Comparison of ENCODE assay signal across 39 cellular contexts in genomic region chr7:135197906-135198655, GRCh38. TPM values are rescaled to one million over a fixed set of nuclear protein-coding genes. Genes with fewer than 3 reads are reported as not detected.
DNase-seq lines count a peak whose midpoint lies in the region; FAIRE-seq and TF ChIP-seq lines count a peak whose summit lies in the region.
"Had no signal": no experiment of that assay in that cellular context is flagged by ENCODE, and none has a peak within 500 bp of the region (broad histone marks: within the 10 kb centered on the region; RNA-seq: fewer than 3 reads in every experiment).

No MANE protein-coding gene starts in this region.

- no peaks in the 10 kb centered on the region for H3K9me3 ChIP-seq in HEK293 (ENCODE audit: control insufficient read depth, insufficient read depth, low read depth, low read length)
- H3K9me3 ChIP-seq in astrocyte (ENCODE audit: insufficient read depth, low read depth, low read length): no peaks in the 10 kb centered on the region
- H3K9me3 ChIP-seq: heart left ventricle, left ventricle myocardium inferior, thoracic aorta had no signal

- H3K4me3 ChIP-seq in HEK293 (ENCODE audit: low read depth, low read length) (no peak overlapping the region), astrocyte (ENCODE audit: insufficient read depth, low read depth, low read length) (no peak overlapping the region)
- H3K4me3 ChIP-seq: heart left ventricle, left ventricle myocardium inferior, neural progenitor cell, PC-9, thoracic aorta had no signal

- no peaks in the 10 kb centered on the region for H3K4me1 Mint-ChIP-seq in activated CD4-positive, alpha-beta memory T cell treated with anti-CD3 and anti-CD28 coated beads, Interleukin-2, amount 10 ng/mL, durations not matched to agents 7 days and 5 days
- peaks cover 15% of the 10 kb centered on the region for H3K4me1 Mint-ChIP-seq in activated CD4-positive, alpha-beta memory T cell treated with anti-CD3 and anti-CD28 coated beads for 36 hours (ENCODE audit: low read depth)
- H3K4me1 Mint-ChIP-seq in astrocyte (ENCODE audit: low read depth, unreplicated experiment) (peaks cover 33% of the 10 kb centered on the region), nephron progenitor cell (peaks cover 24% of the 10 kb centered on the region)
- H3K4me1 Mint-ChIP-seq: activated CD8-positive, alpha-beta memory T cell treated with anti-CD3 and anti-CD28 coated beads, Interleukin-2, amount 10 ng/mL, durations not matched to agents 7 days and 5 days had no signal

- no peak overlapping the region for H2AFZ ChIP-seq in astrocyte (ENCODE audit: low read depth, low read length)
- H2AFZ ChIP-seq: neural progenitor cell, PC-9 had no signal

- peaks cover 0 to 72% of the 10 kb centered on the region in 2 experiments; a peak in 1 of 3 replicates for H3K36me3 ChIP-seq in HEK293 (ENCODE audit: control insufficient read depth in 2 of 2, insufficient read depth in 1 of 2, low read length in 2 of 2)
- H3K36me3 ChIP-seq in astrocyte (ENCODE audit: insufficient read depth, low read length): peaks cover 4% of the 10 kb centered on the region
- H3K36me3 ChIP-seq: neural progenitor cell had no signal

- CTCF ChIA-PET in activated CD4-positive, alpha-beta memory T cell treated with anti-CD3 and anti-CD28 coated beads, Interleukin-2, amount 10 ng/mL, durations not matched to agents 7 days and 5 days (lab: Charles Lee): no interaction called here
- CTCF ChIA-PET in activated CD4-positive, alpha-beta memory T cell treated with anti-CD3 and anti-CD28 coated beads for 36 hours (lab: Charles Lee): interaction anchor here (1.4 kb wide), 1 partner anchor 447 kb away, joined by 7 read pairs; no protein-coding TSS in a partner anchor
- CTCF ChIA-PET in HEK293 (lab: Yijun Ruan, JAX): interaction anchor here (1.3 kb wide), 1 partner anchor 19 kb away, joined by 6 read pairs; no protein-coding TSS in a partner anchor

- H3K79me2 ChIP-seq in astrocyte (ENCODE audit: insufficient read depth, low read length): no peaks in the 10 kb centered on the region

- intact Hi-C loops in activated CD4-positive, alpha-beta memory T cell treated with anti-CD3 and anti-CD28 coated beads for 36 hours (cut with micrococcal nuclease): no loop called here

- DNase-seq in activated CD4-positive, alpha-beta memory T cell treated with anti-CD3 and anti-CD28 coated beads, Interleukin-2, amount 10 ng/mL, durations not matched to agents 7 days and 5 days: peak; percentile 5
- DNase-seq in activated CD4-positive, alpha-beta memory T cell treated with anti-CD3 and anti-CD28 coated beads for 36 hours: no peak
- DNase-seq in astrocyte (ENCODE audit: low read depth): peak; percentile 66
- no peak for DNase-seq in nephron progenitor cell
- no peak for DNase-seq in NCI-H2107 (lab: John Stamatoyannopoulos, UW)
- no peak for DNase-seq in NCI-H2196 (lab: John Stamatoyannopoulos, UW; ENCODE audit: unreplicated experiment)
- DNase-seq in HTR-8/SVneo (ENCODE audit: insufficient read length, low spot score): no peak
- DNase-seq: activated CD8-positive, alpha-beta memory T cell treated with anti-CD3 and anti-CD28 coated beads, Interleukin-2, amount 10 ng/mL, durations not matched to agents 7 days and 5 days; activated naive CD4-positive, alpha-beta T cell treated with anti-CD3 and anti-CD28 coated beads for 36 hours; AML-193; amygdala; CD4-positive, alpha-beta memory T cell; DND-41; effector CD8-positive, alpha-beta T cell; foreskin melanocyte; H7; heart left ventricle; Kasumi-1; left ventricle myocardium inferior; mesendoderm; NCI-H1417 treated with DMSO at 0.1 percent for 48 hours; NCI-H2029 treated with DMSO at 0.1 percent for 48 hours; NCI-H345; NCI-H69; posterior cingulate gyrus; right cardiac atrium; stimulated activated CD4-positive, alpha-beta T cell treated with anti-CD3 and anti-CD28 coated beads, Interleukin-1b, Interleukin-23, amount 100 ng/mL, for 48 hours; T-helper 2 cell had no signal

- TF ChIP-seq CTCF in HEK293 (tag by site-specific recombination; IDR thresholded peaks at IDR 0.05): no peak
- TF ChIP-seq CTCF in astrocyte (IDR thresholded peaks at IDR 0.05; ENCODE audit: insufficient read depth, low read depth, low read length): no peak
- no peak for TF ChIP-seq CTCF in nephron progenitor cell (IDR thresholded peaks at IDR 0.05)

- H3K9me3 Mint-ChIP-seq in activated CD4-positive, alpha-beta memory T cell treated with anti-CD3 and anti-CD28 coated beads, Interleukin-2, amount 10 ng/mL, durations not matched to agents 7 days and 5 days: no peaks in the 10 kb centered on the region
- no peaks in the 10 kb centered on the region for H3K9me3 Mint-ChIP-seq in activated CD4-positive, alpha-beta memory T cell treated with anti-CD3 and anti-CD28 coated beads for 36 hours
- H3K9me3 Mint-ChIP-seq in astrocyte (ENCODE audit: unreplicated experiment): no peaks in the 10 kb centered on the region
- no peaks in the 10 kb centered on the region for H3K9me3 Mint-ChIP-seq in nephron progenitor cell
- H3K9me3 Mint-ChIP-seq: activated naive CD4-positive, alpha-beta T cell treated with anti-CD3 and anti-CD28 coated beads for 36 hours; CD4-positive, alpha-beta memory T cell; neural progenitor cell; stimulated activated naive CD8-positive, alpha-beta T cell treated with anti-CD3 and anti-CD28 coated beads, Interleukin-15, Interleukin-2, amounts not matched to agents 100 ng/mL and 50 ng/mL, for 24 hours had no signal

- peaks cover 35% of the 10 kb centered on the region for H3K36me3 Mint-ChIP-seq in activated CD4-positive, alpha-beta memory T cell treated with anti-CD3 and anti-CD28 coated beads, Interleukin-2, amount 10 ng/mL, durations not matched to agents 7 days and 5 days (ENCODE audit: low read depth)
- H3K36me3 Mint-ChIP-seq in activated CD4-positive, alpha-beta memory T cell treated with anti-CD3 and anti-CD28 coated beads for 36 hours: peaks cover 48% of the 10 kb centered on the region
- H3K36me3 Mint-ChIP-seq in astrocyte (ENCODE audit: low read depth, unreplicated experiment): peaks cover 17% of the 10 kb centered on the region
- H3K36me3 Mint-ChIP-seq in nephron progenitor cell (ENCODE audit: low read depth): peaks cover 46% of the 10 kb centered on the region

- peaks cover 5% of the 10 kb centered on the region for H3K4me1 ChIP-seq in HEK293 (ENCODE audit: control insufficient read depth, insufficient read depth, low read length)
- H3K4me1 ChIP-seq in astrocyte (ENCODE audit: insufficient read depth, low read length): peaks cover 21% of the 10 kb centered on the region
- H3K4me1 ChIP-seq: neural progenitor cell had no signal

- POLR2A ChIA-PET in activated CD4-positive, alpha-beta memory T cell treated with anti-CD3 and anti-CD28 coated beads, Interleukin-2, amount 10 ng/mL, durations not matched to agents 7 days and 5 days (lab: Charles Lee): no interaction called here
- POLR2A ChIA-PET in activated CD4-positive, alpha-beta memory T cell treated with anti-CD3 and anti-CD28 coated beads for 36 hours (lab: Charles Lee): no interaction called here
- POLR2A ChIA-PET in HEK293 (lab: Yijun Ruan, JAX): no interaction called here

- no peaks in the 10 kb centered on the region for H4K20me1 ChIP-seq in astrocyte (ENCODE audit: insufficient read depth, low read length)

- FAIRE-seq in astrocyte (lab: Jason Lieb, UNC) (no peak), HTR-8/SVneo (lab: Jason Lieb, UNC) (no peak)
- FAIRE-seq: A204.1, bronchial epithelial cell, colon, D721Med, keratinocyte had no signal

- no peak overlapping the region for H3K27ac ChIP-seq in HEK293 (ENCODE audit: extremely low read depth, low read depth, low read length)
- peak overlapping the region; percentile 6 for H3K27ac ChIP-seq in astrocyte (ENCODE audit: low read depth, low read length)
- H3K27ac ChIP-seq: heart left ventricle, left ventricle myocardium inferior, neural progenitor cell, PC-9, thoracic aorta had no signal

- no peaks in the 10 kb centered on the region for H3K27me3 ChIP-seq in astrocyte (ENCODE audit: insufficient read depth, low read length)
- H3K27me3 ChIP-seq: heart left ventricle, neural progenitor cell had no signal

- no peak overlapping the region for H3K9ac ChIP-seq in astrocyte (ENCODE audit: low read length)
- H3K9ac ChIP-seq: neural progenitor cell had no signal

- no peak overlapping the region for H3K4me3 Mint-ChIP-seq in activated CD4-positive, alpha-beta memory T cell treated with anti-CD3 and anti-CD28 coated beads, Interleukin-2, amount 10 ng/mL, durations not matched to agents 7 days and 5 days
- H3K4me3 Mint-ChIP-seq in activated CD4-positive, alpha-beta memory T cell treated with anti-CD3 and anti-CD28 coated beads for 36 hours: no peak overlapping the region
- H3K4me3 Mint-ChIP-seq in astrocyte (ENCODE audit: unreplicated experiment) (no peak overlapping the region), nephron progenitor cell (no peak overlapping the region)
- H3K4me3 Mint-ChIP-seq: activated CD8-positive, alpha-beta memory T cell treated with anti-CD3 and anti-CD28 coated beads, Interleukin-2, amount 10 ng/mL, durations not matched to agents 7 days and 5 days; activated naive CD4-positive, alpha-beta T cell treated with anti-CD3 and anti-CD28 coated beads for 36 hours; neural progenitor cell; stimulated activated naive CD8-positive, alpha-beta T cell treated with anti-CD3 and anti-CD28 coated beads, Interleukin-15, Interleukin-2, amounts not matched to agents 100 ng/mL and 50 ng/mL, for 24 hours had no signal

- H3K27ac Mint-ChIP-seq in activated CD4-positive, alpha-beta memory T cell treated with anti-CD3 and anti-CD28 coated beads, Interleukin-2, amount 10 ng/mL, durations not matched to agents 7 days and 5 days: no peak overlapping the region
- H3K27ac Mint-ChIP-seq in activated CD4-positive, alpha-beta memory T cell treated with anti-CD3 and anti-CD28 coated beads for 36 hours: no peak overlapping the region
- H3K27ac Mint-ChIP-seq in astrocyte (ENCODE audit: unreplicated experiment) (no peak overlapping the region), nephron progenitor cell (peak overlapping the region; percentile 15)
- H3K27ac Mint-ChIP-seq: activated CD8-positive, alpha-beta memory T cell treated with anti-CD3 and anti-CD28 coated beads, Interleukin-2, amount 10 ng/mL, durations not matched to agents 7 days and 5 days; activated naive CD4-positive, alpha-beta T cell treated with anti-CD3 and anti-CD28 coated beads for 36 hours; CD4-positive, alpha-beta memory T cell; neural progenitor cell; stimulated activated naive CD8-positive, alpha-beta T cell treated with anti-CD3 and anti-CD28 coated beads, Interleukin-15, Interleukin-2, amounts not matched to agents 100 ng/mL and 50 ng/mL, for 24 hours had no signal

- no peaks in the 10 kb centered on the region for H3K27me3 Mint-ChIP-seq in activated CD4-positive, alpha-beta memory T cell treated with anti-CD3 and anti-CD28 coated beads, Interleukin-2, amount 10 ng/mL, durations not matched to agents 7 days and 5 days
- no peaks in the 10 kb centered on the region for H3K27me3 Mint-ChIP-seq in activated CD4-positive, alpha-beta memory T cell treated with anti-CD3 and anti-CD28 coated beads for 36 hours
- no peaks in the 10 kb centered on the region for H3K27me3 Mint-ChIP-seq in astrocyte (ENCODE audit: low read depth, unreplicated experiment)
- no peaks in the 10 kb centered on the region for H3K27me3 Mint-ChIP-seq in nephron progenitor cell (ENCODE audit: low read depth, poor library complexity)
- H3K27me3 Mint-ChIP-seq: activated CD8-positive, alpha-beta memory T cell treated with anti-CD3 and anti-CD28 coated beads, Interleukin-2, amount 10 ng/mL, durations not matched to agents 7 days and 5 days; CD4-positive, alpha-beta memory T cell; stimulated activated naive CD8-positive, alpha-beta T cell treated with anti-CD3 and anti-CD28 coated beads, Interleukin-15, Interleukin-2, amounts not matched to agents 100 ng/mL and 50 ng/mL, for 24 hours had no signal

- H3K4me2 ChIP-seq in astrocyte (ENCODE audit: low read length): no peak overlapping the region
- H3K4me2 ChIP-seq: neural progenitor cell, PC-9 had no signal

RNA-seq across cellular contexts. Expression of gene WDR91, which starts 13.2 kb away (rescaled TPM):
- 10 to 100 TPM; 10.7 to 11.6 TPM for total RNA-seq in activated CD4-positive, alpha-beta memory T cell treated with anti-CD3 and anti-CD28 coated beads, Interleukin-2, amount 10 ng/mL, durations not matched to agents 7 days and 5 days
- 10 to 100 TPM; 10.3 to 11.0 TPM for total RNA-seq in activated CD4-positive, alpha-beta memory T cell treated with anti-CD3 and anti-CD28 coated beads for 36 hours
- 5.5 and 6.6 TPM in 2 replicates for total RNA-seq in astrocyte

RNA-seq across cellular contexts. Expression of gene CYREN, which starts 27.6 kb away (rescaled TPM):
- 10 to 100 TPM; 32.0 to 32.1 TPM for total RNA-seq in activated CD4-positive, alpha-beta memory T cell treated with anti-CD3 and anti-CD28 coated beads, Interleukin-2, amount 10 ng/mL, durations not matched to agents 7 days and 5 days
- total RNA-seq in activated CD4-positive, alpha-beta memory T cell treated with anti-CD3 and anti-CD28 coated beads for 36 hours: 10 to 100 TPM; 41.6 to 43.6 TPM
- 31.0 and 33.7 TPM in 2 replicates for total RNA-seq in astrocyte

RNA-seq across cellular contexts. Expression of gene STRA8, which starts 35.6 kb away (rescaled TPM):
- total RNA-seq in activated CD4-positive, alpha-beta memory T cell treated with anti-CD3 and anti-CD28 coated beads, Interleukin-2, amount 10 ng/mL, durations not matched to agents 7 days and 5 days: not detected
- total RNA-seq in activated CD4-positive, alpha-beta memory T cell treated with anti-CD3 and anti-CD28 coated beads for 36 hours: not detected
- total RNA-seq in astrocyte: not detected in 2 replicates
- total RNA-seq: activated CD8-positive, alpha-beta memory T cell treated with anti-CD3 and anti-CD28 coated beads, Interleukin-2, amount 10 ng/mL, durations not matched to agents 7 days and 5 days; activated naive CD4-positive, alpha-beta T cell treated with anti-CD3 and anti-CD28 coated beads for 36 hours; bronchial epithelial cell; CD4-positive, alpha-beta memory T cell; epithelial cell of proximal tubule; H7; heart left ventricle; left ventricle myocardium inferior; PC-9; right cardiac atrium; thoracic aorta had no signal

RNA-seq across cellular contexts. Expression of gene TMEM140, which starts 50.2 kb away (rescaled TPM):
- 10 to 100 TPM; 36.5 to 37.1 TPM for total RNA-seq in activated CD4-positive, alpha-beta memory T cell treated with anti-CD3 and anti-CD28 coated beads, Interleukin-2, amount 10 ng/mL, durations not matched to agents 7 days and 5 days
- 1 to 10 TPM; 8.6 to 10.0 TPM for total RNA-seq in activated CD4-positive, alpha-beta memory T cell treated with anti-CD3 and anti-CD28 coated beads for 36 hours
- total RNA-seq in astrocyte: 0.27 and 0.62 TPM in 2 replicates
- total RNA-seq: H7 had no signal

Comparison
In these comparisons a context has a peak if more than half of its experiments do, and no peak if none do; other contexts are left out.
1. DNase-seq: peak in activated CD4-positive, alpha-beta memory T cell treated with anti-CD3 and anti-CD28 coated beads, Interleukin-2, amount 10 ng/mL, durations not matched to agents 7 days and 5 days (single experiment) and astrocyte (single experiment); none in activated CD4-positive, alpha-beta memory T cell treated with anti-CD3 and anti-CD28 coated beads for 36 hours (single experiment), nephron progenitor cell (single experiment), NCI-H2107 (single experiment), NCI-H2196 (single experiment) and HTR-8/SVneo (single experiment).